ENCODE assay signal across 17 cellular contexts in the genomic region with DNA sequence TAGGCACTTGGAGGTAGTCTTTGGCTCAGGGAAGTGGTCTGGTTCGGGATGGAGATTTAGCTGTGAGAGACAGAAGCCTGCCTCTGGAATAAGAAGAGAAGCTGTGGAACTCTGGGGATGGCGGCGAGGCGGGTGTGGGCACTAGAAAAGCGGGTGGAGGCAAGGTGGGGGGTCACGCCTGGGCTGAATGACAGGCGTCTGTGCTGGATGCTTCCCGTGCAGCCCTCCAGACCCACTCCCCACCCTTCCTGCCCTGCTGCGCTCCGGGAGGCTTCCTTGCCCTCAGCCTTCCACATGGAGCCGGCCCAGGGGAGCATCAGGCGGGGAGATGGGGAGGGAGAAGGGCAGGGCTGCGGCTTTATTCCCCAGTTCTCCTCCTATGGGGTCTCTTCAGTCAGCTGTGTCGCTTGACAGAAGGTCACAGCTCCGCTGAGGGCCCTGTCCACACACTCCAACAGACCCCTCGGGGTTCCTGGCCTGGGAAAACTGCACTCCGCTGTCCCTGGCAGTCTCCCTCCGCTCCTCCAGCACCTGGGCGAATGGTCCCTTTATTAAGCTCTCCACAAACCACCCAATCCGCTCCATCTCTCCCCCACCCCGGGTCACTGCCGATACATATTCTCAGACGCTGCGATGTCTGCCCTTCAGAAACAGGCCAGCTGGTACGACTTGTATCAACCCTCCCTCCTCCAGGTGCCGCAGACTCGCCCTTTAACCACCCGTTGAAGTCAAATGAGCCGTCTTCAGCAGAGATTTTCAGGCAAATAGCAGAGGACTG. TPM values are rescaled to one million over a fixed set of nuclear protein-coding genes. Genes with fewer than 3 reads are reported as not detected.
DNase-seq lines count a peak whose midpoint lies in the region; ATAC-seq, FAIRE-seq and TF ChIP-seq lines count a peak whose summit lies in the region.
"Had no signal": no experiment of that assay in that cellular context is flagged by ENCODE, and none has a peak within 500 bp of the region (broad histone marks: within the 10 kb centered on the region; RNA-seq: fewer than 3 reads in every experiment).

No MANE protein-coding gene starts in this region.

- no peak overlapping the region for H3K27ac Mint-ChIP-seq in T-cell
- no peak overlapping the region for H3K27ac Mint-ChIP-seq in activated CD4-positive, alpha-beta T cell treated with anti-CD3 and anti-CD28 coated beads, Interleukin-2, amount 10 ng/mL, durations not matched to agents 7 days and 5 days

- H3K27ac ChIP-seq in A549: peak overlapping the region; percentile 32 to 70; a peak in 4 of 6 replicates
- H3K27ac ChIP-seq: coronary artery, gastroesophageal sphincter, lower lobe of right lung had no signal

- peak overlapping the region; percentile 62; the same call in 2 of the 3 replicates for H3K4me2 ChIP-seq in A549

- peak overlapping the region in 2 of 3 donors; percentile 34 to 54 for H3K4me3 Mint-ChIP-seq in T-cell
- H3K4me3 Mint-ChIP-seq in activated CD4-positive, alpha-beta T cell treated with anti-CD3 and anti-CD28 coated beads, Interleukin-2, amount 10 ng/mL, durations not matched to agents 7 days and 5 days: no peak overlapping the region

- no peak for TF ChIP-seq CTCF in A549 (IDR thresholded peaks at IDR 0.05)
- TF ChIP-seq CTCF in mucosa of descending colon (IDR thresholded peaks at IDR 0.05): no peak

- FAIRE-seq in A549 (lab: Jason Lieb, UNC): no peak

- H3K4me1 ChIP-seq in A549 (peaks cover 19% of the 10 kb centered on the region), mucosa of descending colon (ENCODE audit: low read depth) (no peaks in the 10 kb centered on the region)
- H3K4me1 ChIP-seq: gastroesophageal sphincter, lower lobe of right lung had no signal

- 84% methylated on average over 29 of the region's 29 CpGs for WGBS in A549 (ENCODE audit: missing lambda C conversion rate)

- H3K9me3 Mint-ChIP-seq in T-cell: no peaks in the 10 kb centered on the region
- no peaks in the 10 kb centered on the region for H3K9me3 Mint-ChIP-seq in activated CD4-positive, alpha-beta T cell treated with anti-CD3 and anti-CD28 coated beads, Interleukin-2, amount 10 ng/mL, durations not matched to agents 7 days and 5 days

- CTCF ChIA-PET in A549 (lab: Yijun Ruan, JAX): interaction anchor here (0.6 to 1.6 kb wide), 6 partner anchors 10 to 614 kb away, joined by 3 to 4 read pairs (median 3); no protein-coding TSS in a partner anchor
- CTCF ChIA-PET in T-cell (lab: Charles Lee): interaction anchor here in 1 of 2 donors (0.6 kb wide), 1 partner anchor 537 kb away, joined by 3 read pairs; no protein-coding TSS in a partner anchor
- CTCF ChIA-PET in activated CD4-positive, alpha-beta T cell treated with anti-CD3 and anti-CD28 coated beads, Interleukin-2, amount 10 ng/mL, durations not matched to agents 7 days and 5 days (lab: Charles Lee): interaction anchor here (0.6 to 1.2 kb wide), 6 partner anchors 9 to 331 kb away, joined by 3 read pairs; no protein-coding TSS in a partner anchor

- no peak for TF ChIP-seq POLR2A in A549 (IDR thresholded peaks at IDR 0.05; ENCODE audit: low read length)

- intact Hi-C loops in mucosa of descending colon (cut with DNase I, micrococcal nuclease): no loop called here

- ATAC-seq in A549: no peak; a peak in 1 of 6 replicates
- peak in 2 of 4 experiments; percentile 19 to 24 for ATAC-seq in T-cell (replicated peaks in 1 of 4)
- ATAC-seq in mucosa of descending colon: peak; percentile 6
- ATAC-seq in GM18870 (IDR thresholded peaks at IDR 0.05; ENCODE audit: unreplicated experiment): no peak
- ATAC-seq: gastroesophageal sphincter had no signal

- DNase-seq in A549 (ENCODE audit: low read depth in 1 of 2, low spot score in 1 of 2) (no peak), DMS79 (lab: John Stamatoyannopoulos, UW) (peak; percentile 67), T-cell (no peak), mucosa of descending colon (no peak), anterior cingulate cortex (lab: John Stamatoyannopoulos, UW) (no peak), NCI-H1694 (lab: John Stamatoyannopoulos, UW) (no peak)
- DNase-seq in activated CD4-positive, alpha-beta T cell treated with anti-CD3 and anti-CD28 coated beads, Interleukin-2, amount 10 ng/mL, durations not matched to agents 7 days and 5 days: no peak
- DNase-seq: activated CD8-positive, alpha-beta memory T cell treated with anti-CD3 and anti-CD28 coated beads for 24 hours; activated effector memory CD4-positive, alpha-beta T cell treated with Interleukin-2 at 50 U/mL for 16 hours; DMS153; lower lobe of right lung; NCI-H1930; stimulated activated CD4-positive, alpha-beta T cell treated with anti-CD3 and anti-CD28 coated beads, Interleukin-1b, Interleukin-23, amount 100 ng/mL, for 48 hours; substantia nigra had no signal

- H3K27me3 Mint-ChIP-seq in T-cell: peaks cover 11 to 13% of the 10 kb centered on the region in 2 donors
- peaks cover 12% of the 10 kb centered on the region for H3K27me3 Mint-ChIP-seq in activated CD4-positive, alpha-beta T cell treated with anti-CD3 and anti-CD28 coated beads, Interleukin-2, amount 10 ng/mL, durations not matched to agents 7 days and 5 days

- no peaks in the 10 kb centered on the region for H3K36me3 Mint-ChIP-seq in T-cell
- H3K36me3 Mint-ChIP-seq in activated CD4-positive, alpha-beta T cell treated with anti-CD3 and anti-CD28 coated beads, Interleukin-2, amount 10 ng/mL, durations not matched to agents 7 days and 5 days (ENCODE audit: low read depth): no peaks in the 10 kb centered on the region

- no peak for TF ChIP-seq RAD21 in A549 (conservative IDR thresholded peaks at IDR 0.05 in 1 of 2, IDR thresholded peaks at IDR 0.05 in 1 of 2)

- H3K9me3 ChIP-seq in A549 (no peaks in the 10 kb centered on the region; the same call in 2 of the 3 replicates), mucosa of descending colon (no peaks in the 10 kb centered on the region)
- H3K9me3 ChIP-seq: gastroesophageal sphincter, lower lobe of right lung had no signal

- H3K4me1 Mint-ChIP-seq in T-cell: peaks cover 5 to 6% (median 5%) of the 10 kb centered on the region in 3 donors
- peaks cover 4% of the 10 kb centered on the region for H3K4me1 Mint-ChIP-seq in activated CD4-positive, alpha-beta T cell treated with anti-CD3 and anti-CD28 coated beads, Interleukin-2, amount 10 ng/mL, durations not matched to agents 7 days and 5 days

- no peak for TF ChIP-seq EP300 in A549 (IDR thresholded peaks at IDR 0.05)

- H3K36me3 ChIP-seq in mucosa of descending colon (ENCODE audit: low read depth): no peaks in the 10 kb centered on the region
- H3K36me3 ChIP-seq: gastroesophageal sphincter, lower lobe of right lung had no signal

- POLR2A ChIA-PET in A549 (lab: Yijun Ruan, JAX): interaction anchor here (1.1 kb wide), 1 partner anchor 169 kb away, joined by 4 read pairs; no protein-coding TSS in a partner anchor
- POLR2A ChIA-PET in T-cell (lab: Charles Lee): no interaction called here
- POLR2A ChIA-PET in activated CD4-positive, alpha-beta T cell treated with anti-CD3 and anti-CD28 coated beads, Interleukin-2, amount 10 ng/mL, durations not matched to agents 7 days and 5 days (lab: Charles Lee): no interaction called here

- H3K4me3 ChIP-seq in A549 (no peak overlapping the region), mucosa of descending colon (no peak overlapping the region)
- H3K4me3 ChIP-seq: coronary artery, gastroesophageal sphincter, lower lobe of right lung had no signal

TF ChIP-seq in A549, 52 proteins besides CTCF, POLR2A, EP300 and RAD21 (continues in another document):
- no peak for TF ChIP-seq KDM1A (IDR thresholded peaks at IDR 0.05; ENCODE audit: low read depth)
- TF ChIP-seq POLR2AphosphoS2 (conservative IDR thresholded peaks at IDR 0.05; ENCODE audit: low read length): no peak
- TF ChIP-seq, protein P1, sequence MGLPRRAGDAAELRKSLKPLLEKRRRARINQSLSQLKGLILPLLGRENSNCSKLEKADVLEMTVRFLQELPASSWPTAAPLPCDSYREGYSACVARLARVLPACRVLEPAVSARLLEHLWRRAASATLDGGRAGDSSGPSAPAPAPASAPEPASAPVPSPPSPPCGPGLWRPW (IDR thresholded peaks at IDR 0.05): no peak

RNA-seq across cellular contexts. Expression of a gene that starts 6.2 kb away (rescaled TPM):
- polyA plus RNA-seq in A549 (2011; rRNA removed) (0.87 and 0.90 TPM in 2 replicates), A549 (2017; fragmentation: RNase III; extraction: RNeasy Plus Mini Kit Qiagen cat#74134 plus additional on column Dnase treatment) (0.47 to 0.95 TPM (median 0.75 TPM) in 3 replicates)
- polyA plus RNA-seq in A549 (2012; cell fraction: cytosol; rRNA removed): 0.66 and 1.2 TPM in 2 replicates
- polyA plus RNA-seq in A549 (2012; cell fraction: nucleus; rRNA removed): 0.47 and 0.70 TPM in 2 replicates
- 1.4 and 1.5 TPM in 2 replicates for polyA minus RNA-seq in A549 (2011; rRNA and poly(A)+ RNA removed)
- total RNA-seq in T-cell (under 1 TPM in 3 of 5 donors, not detected in 2; 0.19 to 0.96 (median 0.30) TPM), mucosa of descending colon (not detected)
- total RNA-seq in activated CD4-positive, alpha-beta T cell treated with anti-CD3 and anti-CD28 coated beads, Interleukin-2, amount 10 ng/mL, durations not matched to agents 7 days and 5 days: under 1 TPM; 0.15 to 0.31 TPM
- total RNA-seq: gastroesophageal sphincter had no signal

RNA-seq across cellular contexts. Expression of a gene that starts 25.6 kb away (rescaled TPM):
- polyA plus RNA-seq in A549 (2011; rRNA removed) (51.6 and 54.7 TPM in 2 replicates), A549 (2017; fragmentation: RNase III; extraction: RNeasy Plus Mini Kit Qiagen cat#74134 plus additional on column Dnase treatment) (126 to 138 TPM (median 131 TPM) in 3 replicates)
- 96.9 and 124 TPM in 2 replicates for polyA plus RNA-seq in A549 (2012; cell fraction: cytosol; rRNA removed)
- polyA plus RNA-seq in A549 (2012; cell fraction: nucleus; rRNA removed): 64.2 and 65.0 TPM in 2 replicates
- 152 and 192 TPM in 2 replicates for polyA minus RNA-seq in A549 (2011; rRNA and poly(A)+ RNA removed)
- total RNA-seq in T-cell (100 to 1,000 TPM; 241 to 754 (median 311) TPM), mucosa of descending colon (10 to 100 TPM; 36.4 to 61.3 (median 39.9) TPM)
- total RNA-seq in activated CD4-positive, alpha-beta T cell treated with anti-CD3 and anti-CD28 coated beads, Interleukin-2, amount 10 ng/mL, durations not matched to agents 7 days and 5 days: 100 to 1,000 TPM; 326 to 344 TPM

RNA-seq across cellular contexts. Expression of a gene that starts 51.8 kb away (rescaled TPM):
- polyA plus RNA-seq in A549 (2011; rRNA removed) (1.3 and 1.6 TPM in 2 replicates), A549 (2017; fragmentation: RNase III; extraction: RNeasy Plus Mini Kit Qiagen cat#74134 plus additional on column Dnase treatment) (1.5 to 1.8 TPM (median 1.7 TPM) in 3 replicates)
- polyA plus RNA-seq in A549 (2012; cell fraction: cytosol; rRNA removed): 1.6 and 2.0 TPM in 2 replicates
- 22.1 and 27.2 TPM in 2 replicates for polyA plus RNA-seq in A549 (2012; cell fraction: nucleus; rRNA removed)
- polyA minus RNA-seq in A549 (2011; rRNA and poly(A)+ RNA removed): 1.9 and 2.8 TPM in 2 replicates
- total RNA-seq in T-cell (1 to 10 TPM; 5.7 to 6.8 (median 6.5) TPM), mucosa of descending colon (1 to 10 TPM in 2 of 3 donors, under 1 TPM in 1; 0.90 to 2.8 (median 2.2) TPM)
- 1 to 10 TPM; 2.5 to 3.2 TPM for total RNA-seq in activated CD4-positive, alpha-beta T cell treated with anti-CD3 and anti-CD28 coated beads, Interleukin-2, amount 10 ng/mL, durations not matched to agents 7 days and 5 days
